Comparison of ENCODE assay signal across 16 cellular contexts in genomic region chr4:106286611-106287010, GRCh38. TPM values are rescaled to one million over a fixed set of nuclear protein-coding genes. Genes with fewer than 3 reads are reported as not detected.
DNase-seq lines count a peak whose midpoint lies in the region; ATAC-seq, FAIRE-seq and TF ChIP-seq lines count a peak whose summit lies in the region.
"Had no signal": no experiment of that assay in that cellular context is flagged by ENCODE, and none has a peak within 500 bp of the region (broad histone marks: within the 10 kb centered on the region; RNA-seq: fewer than 3 reads in every experiment).

No MANE protein-coding gene starts in this region.

- POLR2A ChIA-PET in A549 (lab: Yijun Ruan, JAX) (no interaction called here), HepG2 (lab: Yijun Ruan, JAX) (interaction anchor here (1.3 to 3.0 kb wide), 4 partner anchors 20 to 29 kb away, joined by 4 to 43 read pairs (median 26); partner anchors contain the start of genes AIMP1 and TBCK)

- TF ChIP-seq EP300 in A549 (IDR thresholded peaks at IDR 0.05), result no peak
- no peak for TF ChIP-seq EP300 in HepG2 (IDR thresholded peaks at IDR 0.05; ENCODE audit: low read depth in 2 of 2, low read length in 2 of 2)
- TF ChIP-seq EP300 in HepG2 (CRISPR knock-in tag; IDR thresholded peaks at IDR 0.05; ENCODE audit: borderline replicate concordance), result no peak

- no peak overlapping the region for H3K4me3 Mint-ChIP-seq in H9
- H3K4me3 Mint-ChIP-seq: B cell; CD4-positive, alpha-beta memory T cell had no signal

- H3K4me1 ChIP-seq in A549 (peaks cover 18% of the 10 kb centered on the region), H9 (ENCODE audit: insufficient read depth, low read length) (no peaks in the 10 kb centered on the region; the same call in 1 of the 2 replicates), HepG2 (ENCODE audit: insufficient read depth, low read length) (peaks cover 37% of the 10 kb centered on the region), BE2C (no peaks in the 10 kb centered on the region; the same call in 1 of the 2 replicates)

- FAIRE-seq in A549 (lab: Jason Lieb, UNC) (no peak), HepG2 (lab: Jason Lieb, UNC) (no peak)

- H3K9me3 ChIP-seq in A549 (no peaks in the 10 kb centered on the region), H9 (ENCODE audit: control insufficient read depth, low read depth, low read length) (no peaks in the 10 kb centered on the region), HepG2 (ENCODE audit: low read length) (no peaks in the 10 kb centered on the region), BE2C (no peaks in the 10 kb centered on the region)

- H3K14ac ChIP-seq in H9 (ENCODE audit: insufficient read depth, low read length), result no peak overlapping the region

- no peaks in the 10 kb centered on the region for H3K27me3 Mint-ChIP-seq in H9 (ENCODE audit: low read depth)
- H3K27me3 Mint-ChIP-seq: B cell; CD4-positive, alpha-beta memory T cell had no signal

- H3K4me3 ChIP-seq in A549, result no peak overlapping the region
- H3K4me3 ChIP-seq in HepG2 (replicated peaks in 1 of 3; ENCODE audit: insufficient read depth in 1 of 3, low read depth in 2 of 3, low read length in 3 of 3), result no peak overlapping the region
- H3K4me3 ChIP-seq in BE2C (ENCODE audit: low read depth, low read length), result no peak overlapping the region

- no peak overlapping the region for H4K8ac ChIP-seq in H9 (replicated peaks; ENCODE audit: insufficient read length, low read depth, low read length)

- no peak overlapping the region for H2BK120ac ChIP-seq in H9 (ENCODE audit: low read depth, low read length, poor library complexity, severe bottlenecking)

- no peaks in the 10 kb centered on the region for H3K79me2 ChIP-seq in H9 (ENCODE audit: insufficient read depth, low read length)
- H3K79me2 ChIP-seq in HepG2 (ENCODE audit: insufficient read depth, low read length), result peaks cover 65% of the 10 kb centered on the region

- peak overlapping the region; percentile 27 to 93 (median 67); a peak in 4 of 7 replicates for H3K27ac Mint-ChIP-seq in H9
- H3K27ac Mint-ChIP-seq: B cell; CD4-positive, alpha-beta memory T cell had no signal

- H2BK12ac ChIP-seq in H9 (ENCODE audit: insufficient read length, low read depth, low read length), result no peak overlapping the region

- 95% methylated on average over 7 of the region's 8 CpGs for WGBS in A549 (ENCODE audit: missing lambda C conversion rate)
- no CpG with 5 or more reads among the region's 8 CpGs for WGBS in H9 (ENCODE audit: extremely low coverage, insufficient read length, low lambda C conversion rate)
- WGBS in HepG2 (ENCODE audit: low lambda C conversion rate), result 96% methylated on average over 8 of the region's 8 CpGs

- no peak overlapping the region for H3K9ac ChIP-seq in H9 (ENCODE audit: extremely low read depth, insufficient read length, low read length)
- H3K9ac ChIP-seq in HepG2 (ENCODE audit: insufficient read depth, low read depth, low read length), result peak overlapping the region; percentile 62

- no peak overlapping the region for H3K23ac ChIP-seq in H9 (ENCODE audit: insufficient read length, low read depth, low read length)

- ATAC-seq in A549 (no peak), HepG2 (no peak), Right ventricle myocardium inferior (no peak), left cardiac atrium (no peak)

- H3K23me2 ChIP-seq in H9 (ENCODE audit: insufficient read length, low read depth, low read length, poor library complexity, severe bottlenecking), result no peaks in the 10 kb centered on the region

- H3K27ac ChIP-seq in A549 (peak overlapping the region; percentile 43 to 67; a peak in 2 of 6 replicates), H9 (ENCODE audit: insufficient read length, low read depth, low read length) (peak overlapping the region; percentile 49), HepG2 (ENCODE audit: extremely low read length, insufficient read depth, low read length) (peak overlapping the region; percentile 98), substantia nigra (ENCODE audit: low read depth, low read length, poor library complexity, severe bottlenecking) (no peak overlapping the region)
- H3K27ac ChIP-seq: 22Rv1 had no signal

- H3K9me3 Mint-ChIP-seq in H9, result no peaks in the 10 kb centered on the region

- no peak for TF ChIP-seq CTCF in A549 (IDR thresholded peaks at IDR 0.05)
- TF ChIP-seq CTCF in H9 (conservative IDR thresholded peaks at IDR 0.05), result no peak
- no peak for TF ChIP-seq CTCF in HepG2 (CRISPR knock-in tag; IDR thresholded peaks at IDR 0.05)
- no peak for TF ChIP-seq CTCF in BE2C (IDR thresholded peaks at IDR 0.05; ENCODE audit: low read depth, low read length)

- peaks cover 3 to 6% of the 10 kb centered on the region in 2 experiments; a peak in 3 of 4 replicates for H3K4me1 Mint-ChIP-seq in H9
- H3K4me1 Mint-ChIP-seq: B cell had no signal

- no peak overlapping the region for H2BK15ac ChIP-seq in H9 (ENCODE audit: low read depth, low read length)

- DNase-seq in A549 (ENCODE audit: low read depth in 1 of 2, low spot score in 1 of 2) (no peak), H9 (no peak), dermis blood vessel endothelial cell (peak; percentile 24), HepG2 (ENCODE audit: low spot score) (no peak), BE2C (no peak), substantia nigra (lab: John Stamatoyannopoulos, UW) (no peak), Right ventricle myocardium inferior (ENCODE audit: missing footprints) (no peak), left cardiac atrium (no peak)
- DNase-seq: CD4-positive, alpha-beta memory T cell; DMS79; H7; NCI-H1105 treated with DMSO at 0.1 percent for 48 hours; NCI-H1694 treated with DMSO at 0.1 percent for 48 hours; NCI-H774 had no signal

- no peak overlapping the region for H3K56ac ChIP-seq in H9 (ENCODE audit: insufficient read length, low read depth, low read length)

- CTCF ChIA-PET in A549 (lab: Yijun Ruan, JAX) (no interaction called here), HepG2 (lab: Yijun Ruan, JAX; ENCODE audit: low intra/inter-chr PET ratio, low total read pairs) (no interaction called here)

- in situ Hi-C loops in HepG2 (cut with HindIII; ENCODE audit: extremely low pct_ligation_motif_present, low pct_unique_long_range_greater_than_20kb), result no loop called here

- no peak overlapping the region for H2AK5ac ChIP-seq in H9 (ENCODE audit: insufficient read length, low read length)

- no peak overlapping the region for H2BK20ac ChIP-seq in H9 (ENCODE audit: low read depth, low read length, poor library complexity, severe bottlenecking)

- H4K91ac ChIP-seq in H9 (ENCODE audit: insufficient read length, low read depth, low read length), result no peak overlapping the region

- H2BK5ac ChIP-seq in H9 (ENCODE audit: insufficient read length, low read length), result no peak overlapping the region

- no peak for TF ChIP-seq RAD21 in A549 (conservative IDR thresholded peaks at IDR 0.05 in 1 of 2, IDR thresholded peaks at IDR 0.05 in 1 of 2)
- no peak for TF ChIP-seq RAD21 in HepG2 (CRISPR knock-in tag; IDR thresholded peaks at IDR 0.05)

- H3K4ac ChIP-seq in H9 (ENCODE audit: low read depth, low read length), result no peak overlapping the region

- no peak overlapping the region for H4K5ac ChIP-seq in H9 (ENCODE audit: insufficient read length, low read depth, low read length)

- H3T11ph ChIP-seq in H9 (ENCODE audit: low read length), result no peak overlapping the region

- H3K4me2 ChIP-seq in A549 (no peak overlapping the region; the same call in 2 of the 3 replicates), H9 (ENCODE audit: insufficient read depth, insufficient read length, low read length) (no peak overlapping the region), HepG2 (ENCODE audit: low read depth, low read length) (0 out of 2 replicates have a peak overlapping the region, but pooled peaks have one; percentile 21)

- TF ChIP-seq POLR2A in A549 (IDR thresholded peaks at IDR 0.05; ENCODE audit: low read length), result no peak
- no peak for TF ChIP-seq POLR2A in HepG2 (IDR thresholded peaks at IDR 0.05; ENCODE audit: insufficient read depth in 1 of 2, low read depth in 2 of 2, low read length in 2 of 2)

- H4K20me1 ChIP-seq in H9 (ENCODE audit: control insufficient read depth, insufficient read depth, insufficient read length) (no peaks in the 10 kb centered on the region), HepG2 (ENCODE audit: insufficient read depth, low read length) (no peaks in the 10 kb centered on the region)

- BruUV-seq in HepG2 (replicated peaks; lab: Mats Ljungman, UMichigan), result no TSS peak

- H3K18ac ChIP-seq in H9 (ENCODE audit: insufficient read length, low read depth, low read length), result no peak overlapping the region

- intact Hi-C loops in HepG2 (cut with micrococcal nuclease; ENCODE audit: unreplicated experiment) (loop anchor here (1.0 to 2.0 kb wide), 2 partner anchors 28 to 30 kb away; partner anchors contain the start of genes AIMP1 and TBCK), Right ventricle myocardium inferior (cut with DNase I) (no loop called here), left cardiac atrium (cut with DNase I) (no loop called here)

- H3K36me3 Mint-ChIP-seq in H9 (ENCODE audit: insufficient read depth in 1 of 3, low read depth in 3 of 3), result peaks cover 0 to 11% (median 4%) of the 10 kb centered on the region in 3 experiments; a peak in 4 of 7 replicates

- no peaks in the 10 kb centered on the region for H3K79me1 ChIP-seq in H9 (ENCODE audit: insufficient read depth, low read depth, low read length, poor library complexity, severe bottlenecking)

- no peak overlapping the region for H2AFZ ChIP-seq in H9 (ENCODE audit: low read length)
- no peak overlapping the region for H2AFZ ChIP-seq in HepG2 (ENCODE audit: low read length)

- H3K36me3 ChIP-seq in HepG2 (replicated peaks in 1 of 2; ENCODE audit: control insufficient read depth in 1 of 2, insufficient read depth in 2 of 2, low read length in 2 of 2), result peaks cover 3 to 16% of the 10 kb centered on the region in 2 experiments; a peak in 4 of 5 replicates
- H3K36me3 ChIP-seq in BE2C, result peaks cover 4% of the 10 kb centered on the region; the same call in 1 of the 2 replicates

- H3K27me3 ChIP-seq in H9 (ENCODE audit: insufficient read depth, low read length) (no peaks in the 10 kb centered on the region), HepG2 (ENCODE audit: control insufficient read depth in 1 of 2, insufficient read depth in 2 of 2, low read length in 2 of 2) (no peaks in the 10 kb centered on the region), BE2C (no peaks in the 10 kb centered on the region)

RNA-seq across cellular contexts. Expression of gene TBCK, which starts 29.4 kb away (rescaled TPM):
- polyA plus RNA-seq in A549 (2011; rRNA removed) (16.8 and 18.4 TPM in 2 replicates), A549 (2017; fragmentation: RNase III; extraction: RNeasy Plus Mini Kit Qiagen cat#74134 plus additional on column Dnase treatment) (3.6 to 3.9 TPM (median 3.8 TPM) in 3 replicates), HepG2 (2011; rRNA removed) (55.7 and 62.4 TPM in 2 replicates)
- polyA plus RNA-seq in A549 (2012; cell fraction: cytosol; rRNA removed), result 3.0 and 3.9 TPM in 2 replicates
- 3.8 and 4.3 TPM in 2 replicates for polyA plus RNA-seq in A549 (2012; cell fraction: nucleus; rRNA removed)
- polyA minus RNA-seq in A549 (2011; rRNA and poly(A)+ RNA removed), result 26.0 and 27.1 TPM in 2 replicates
- total RNA-seq in H9 (2021) (22.1 and 23.4 TPM in 2 replicates), dermis blood vessel endothelial cell (34.5 and 44.1 TPM in 2 replicates), HepG2 (2016; rRNA removed; fragmentation: Illumina TruSeq; extraction: Trizol) (44.3 and 51.0 TPM in 2 replicates), Right ventricle myocardium inferior (19.8 TPM), left cardiac atrium (10 to 100 TPM; 19.4 to 22.8 TPM)
- total RNA-seq in HepG2 (2016; cell fraction: cytosol; rRNA removed; fragmentation: Illumina TruSeq; extraction: Trizol; ENCODE audit: low read depth), result 51.6 and 59.0 TPM in 2 replicates
- 38.7 and 48.0 TPM in 2 replicates for total RNA-seq in HepG2 (2016; cell fraction: insoluble cytoplasmic fraction; rRNA removed; fragmentation: Illumina TruSeq; extraction: Trizol)
- 31.2 and 40.8 TPM in 2 replicates for total RNA-seq in HepG2 (2016; cell fraction: membrane; rRNA removed; fragmentation: Illumina TruSeq; extraction: Trizol)
- total RNA-seq in HepG2 (2016; cell fraction: nucleus; rRNA removed; fragmentation: Illumina TruSeq; extraction: Trizol), result 170 and 177 TPM in 2 replicates
- 20.1 and 25.7 TPM in 2 replicates for polyA plus RNA-seq in HepG2 (2011; cell fraction: cytosol; rRNA removed)
- 121 and 149 TPM in 2 replicates for polyA plus RNA-seq in HepG2 (2011; cell fraction: nucleus; rRNA removed)
- 24.7 and 32.0 TPM in 2 replicates for polyA plus RNA-seq in HepG2 (2012)
- polyA plus RNA-seq in HepG2 (2016; cell fraction: cytosol; fragmentation: Illumina TruSeq; extraction: Trizol; ENCODE audit: low read depth), result 1.9 and 2.8 TPM in 2 replicates
- polyA plus RNA-seq in HepG2 (2016; cell fraction: insoluble cytoplasmic fraction; fragmentation: Illumina TruSeq; extraction: Trizol; ENCODE audit: low read depth), result 27.6 and 28.6 TPM in 2 replicates
- polyA plus RNA-seq in HepG2 (2016; cell fraction: membrane; fragmentation: Illumina TruSeq; extraction: Trizol; ENCODE audit: low read depth), result 6.4 and 6.6 TPM in 2 replicates
- polyA plus RNA-seq in HepG2 (2016; cell fraction: nucleus; fragmentation: Illumina TruSeq; extraction: Trizol; ENCODE audit: insufficient read depth, low read depth), result 52.1 and 53.0 TPM in 2 replicates
- polyA minus RNA-seq in HepG2 (2011; rRNA and poly(A)+ RNA removed; ENCODE audit: low replicate concordance), result 16.3 and 149 TPM in 2 replicates
- polyA minus RNA-seq in HepG2 (2011; cell fraction: cytosol; rRNA and poly(A)+ RNA removed), result 25.6 and 32.7 TPM in 2 replicates
- 587 and 688 TPM in 2 replicates for polyA minus RNA-seq in HepG2 (2011; cell fraction: nucleus; rRNA and poly(A)+ RNA removed)
- polyA plus RNA-seq in BE2C (2012; ENCODE audit: insufficient read depth, insufficient read length, low read depth), result 7.8 TPM

RNA-seq across cellular contexts. Expression of gene AIMP1, which starts 29.7 kb away (rescaled TPM):
- polyA plus RNA-seq in A549 (2011; rRNA removed), result 41.4 and 70.7 TPM in 2 replicates
- polyA plus RNA-seq in A549 (2012; cell fraction: cytosol; rRNA removed), result 8.4 and 10.5 TPM in 2 replicates
- polyA plus RNA-seq in A549 (2012; cell fraction: nucleus; rRNA removed), result 2.6 and 3.9 TPM in 2 replicates
- polyA plus RNA-seq in A549 (2017; fragmentation: RNase III; extraction: RNeasy Plus Mini Kit Qiagen cat#74134 plus additional on column Dnase treatment), result 35.6 to 39.6 TPM (median 36.5 TPM) in 3 replicates
- 3.0 and 3.9 TPM in 2 replicates for polyA minus RNA-seq in A549 (2011; rRNA and poly(A)+ RNA removed)
- total RNA-seq in H9 (2021), result 36.8 and 37.1 TPM in 2 replicates
- total RNA-seq in dermis blood vessel endothelial cell, result 21.3 and 29.4 TPM in 2 replicates
- 82.9 and 116 TPM in 2 replicates for total RNA-seq in HepG2 (2016; rRNA removed; fragmentation: Illumina TruSeq; extraction: Trizol)
- total RNA-seq in HepG2 (2016; cell fraction: cytosol; rRNA removed; fragmentation: Illumina TruSeq; extraction: Trizol; ENCODE audit: low read depth), result 30.5 and 34.0 TPM in 2 replicates
- 83.6 and 117 TPM in 2 replicates for total RNA-seq in HepG2 (2016; cell fraction: insoluble cytoplasmic fraction; rRNA removed; fragmentation: Illumina TruSeq; extraction: Trizol)
- total RNA-seq in HepG2 (2016; cell fraction: membrane; rRNA removed; fragmentation: Illumina TruSeq; extraction: Trizol), result 39.0 and 40.1 TPM in 2 replicates
- total RNA-seq in HepG2 (2016; cell fraction: nucleus; rRNA removed; fragmentation: Illumina TruSeq; extraction: Trizol), result 44.3 and 52.5 TPM in 2 replicates
- polyA plus RNA-seq in HepG2 (2011; rRNA removed), result 19.6 and 28.6 TPM in 2 replicates
- 10.4 and 14.9 TPM in 2 replicates for polyA plus RNA-seq in HepG2 (2011; cell fraction: cytosol; rRNA removed)
- 14.5 and 20.1 TPM in 2 replicates for polyA plus RNA-seq in HepG2 (2011; cell fraction: nucleus; rRNA removed)
- polyA plus RNA-seq in HepG2 (2012), result 51.2 and 79.1 TPM in 2 replicates
- 20.3 and 22.2 TPM in 2 replicates for polyA plus RNA-seq in HepG2 (2016; cell fraction: cytosol; fragmentation: Illumina TruSeq; extraction: Trizol; ENCODE audit: low read depth)
- 110 and 116 TPM in 2 replicates for polyA plus RNA-seq in HepG2 (2016; cell fraction: insoluble cytoplasmic fraction; fragmentation: Illumina TruSeq; extraction: Trizol; ENCODE audit: low read depth)
- 23.9 and 29.0 TPM in 2 replicates for polyA plus RNA-seq in HepG2 (2016; cell fraction: membrane; fragmentation: Illumina TruSeq; extraction: Trizol; ENCODE audit: low read depth)
- polyA plus RNA-seq in HepG2 (2016; cell fraction: nucleus; fragmentation: Illumina TruSeq; extraction: Trizol; ENCODE audit: insufficient read depth, low read depth), result 92.7 and 105 TPM in 2 replicates
- polyA minus RNA-seq in HepG2 (2011; rRNA and poly(A)+ RNA removed; ENCODE audit: low replicate concordance), result 2.7 and 3.9 TPM in 2 replicates
- polyA minus RNA-seq in HepG2 (2011; cell fraction: cytosol; rRNA and poly(A)+ RNA removed), result 10.7 and 11.9 TPM in 2 replicates
- polyA minus RNA-seq in HepG2 (2011; cell fraction: nucleus; rRNA and poly(A)+ RNA removed), result 20.3 and 25.0 TPM in 2 replicates
- 48.0 TPM for polyA plus RNA-seq in BE2C (2012; ENCODE audit: insufficient read depth, insufficient read length, low read depth)
- 34.9 TPM for total RNA-seq in Right ventricle myocardium inferior
- 10 to 100 TPM; 35.6 to 40.7 TPM for total RNA-seq in left cardiac atrium
